14 cellular contexts compared by ENCODE assay signal in the genomic region with DNA sequence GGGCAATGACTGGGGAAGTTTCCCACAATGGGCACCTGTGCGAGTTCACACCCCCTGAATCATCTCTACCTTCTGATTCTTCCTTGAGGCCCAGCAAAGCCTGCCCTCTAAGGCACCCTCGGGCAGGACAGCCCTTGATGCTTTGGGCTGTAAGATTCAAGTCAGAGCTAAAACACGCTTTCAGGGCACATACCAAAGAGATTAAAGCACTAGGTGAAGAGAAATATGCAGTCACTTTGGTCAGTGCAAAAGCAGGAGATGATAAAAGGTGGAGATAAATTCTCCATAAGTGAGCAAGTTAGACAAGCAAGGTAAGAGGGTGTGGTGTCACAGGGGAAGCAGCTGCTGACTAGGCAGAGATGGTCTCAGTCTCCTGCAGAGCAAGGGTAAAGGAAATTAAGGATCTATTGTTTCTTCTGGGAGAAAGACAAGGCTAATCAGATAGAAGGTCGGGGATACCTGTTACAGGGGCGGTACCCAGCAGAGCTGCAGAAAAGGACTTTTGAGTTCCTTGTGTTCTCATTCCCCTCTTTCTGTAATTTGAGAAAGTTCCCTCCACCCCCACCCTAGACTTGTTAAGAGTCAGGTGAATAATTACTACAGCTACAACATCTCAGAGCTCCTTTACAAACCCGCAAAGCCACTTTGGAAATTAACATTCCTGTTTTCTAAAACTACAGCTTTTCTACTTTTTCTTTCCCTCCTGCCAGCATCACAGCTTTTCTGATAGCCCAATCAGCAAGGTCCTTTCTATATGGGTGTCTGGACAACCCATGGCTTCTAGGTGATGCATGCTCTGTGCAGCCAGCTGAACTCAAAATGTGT. TPM values are rescaled to one million over a fixed set of nuclear protein-coding genes. Genes with fewer than 3 reads are reported as not detected.
DNase-seq lines count a peak whose midpoint lies in the region; ATAC-seq and TF ChIP-seq lines count a peak whose summit lies in the region.
"Had no signal": no experiment of that assay in that cellular context is flagged by ENCODE, and none has a peak within 500 bp of the region (broad histone marks: within the 10 kb centered on the region; RNA-seq: fewer than 3 reads in every experiment).

No MANE protein-coding gene starts in this region.

- H3K27me3 Mint-ChIP-seq in endothelial cell (ENCODE audit: unreplicated experiment), result peaks cover 9% of the 10 kb centered on the region
- no peaks in the 10 kb centered on the region for H3K27me3 Mint-ChIP-seq in mesothelial cell of epicardium (ENCODE audit: low read depth)
- H3K27me3 Mint-ChIP-seq: activated T-cell treated with anti-CD3 and anti-CD28 coated beads, Interleukin-2, amount 50 U/mL, for 24 hours had no signal

- H3K4me3 Mint-ChIP-seq in endothelial cell (ENCODE audit: unreplicated experiment), result no peak overlapping the region
- H3K4me3 Mint-ChIP-seq in mesothelial cell of epicardium, result no peak overlapping the region
- H3K4me3 Mint-ChIP-seq: activated T-cell treated with anti-CD3 and anti-CD28 coated beads, Interleukin-2, amount 50 U/mL, for 24 hours; naive thymus-derived CD4-positive, alpha-beta T cell had no signal

- peaks cover 39% of the 10 kb centered on the region for H3K4me1 Mint-ChIP-seq in endothelial cell (ENCODE audit: unreplicated experiment)
- H3K4me1 Mint-ChIP-seq in mesothelial cell of epicardium, result peaks cover 54% of the 10 kb centered on the region

- H3K27ac ChIP-seq in HUES64 (ENCODE audit: low read depth, low read length), result peak overlapping the region; percentile 92
- H3K27ac ChIP-seq: VCaP had no signal

- H3K9me3 Mint-ChIP-seq in endothelial cell (ENCODE audit: unreplicated experiment) (no peaks in the 10 kb centered on the region), mesothelial cell of epicardium (no peaks in the 10 kb centered on the region)
- H3K9me3 Mint-ChIP-seq: activated T-cell treated with anti-CD3 and anti-CD28 coated beads, Interleukin-2, amount 50 U/mL, for 24 hours; naive thymus-derived CD4-positive, alpha-beta T cell had no signal

- H3K36me3 Mint-ChIP-seq in endothelial cell (ENCODE audit: low read depth, unreplicated experiment) (peaks cover 25% of the 10 kb centered on the region), mesothelial cell of epicardium (peaks cover 7% of the 10 kb centered on the region)
- H3K36me3 Mint-ChIP-seq: naive thymus-derived CD4-positive, alpha-beta T cell had no signal

- WGBS in HUES64, result 28% methylated on average over 6 of the region's 6 CpGs

- peak; percentile 19 for DNase-seq in A172 (ENCODE audit: low spot score)
- no peak for DNase-seq in endothelial cell (ENCODE audit: low spot score)
- DNase-seq in mesothelial cell of epicardium (ENCODE audit: low spot score in 2 of 2, unreplicated experiment in 2 of 2), result no peak
- DNase-seq in occipital lobe (lab: John Stamatoyannopoulos, UW), result no peak
- DNase-seq: activated T-cell treated with anti-CD3 and anti-CD28 coated beads, Interleukin-2, amount 50 U/mL, for 24 hours; heart right ventricle; MG63; naive thymus-derived CD4-positive, alpha-beta T cell; NCI-H526 treated with DMSO at 0.1 percent for 48 hours had no signal

- 0 out of 2 replicates have a peak overlapping the region, but pooled peaks have one; percentile 6 for H3K4me3 ChIP-seq in HUES64 (ENCODE audit: low read length)
- H3K4me3 ChIP-seq: heart right ventricle, MG63 had no signal

- no peaks in the 10 kb centered on the region for H3K9me3 ChIP-seq in HUES64 (ENCODE audit: insufficient read depth, low read depth, low read length)
- H3K9me3 ChIP-seq: heart right ventricle, MG63 had no signal

- no peak for TF ChIP-seq CTCF in endothelial cell (IDR thresholded peaks at IDR 0.05; ENCODE audit: unreplicated experiment)
- no peak for TF ChIP-seq CTCF in mesothelial cell of epicardium (IDR thresholded peaks at IDR 0.05; ENCODE audit: unreplicated experiment)

- ATAC-seq in HG03175 (IDR thresholded peaks at IDR 0.05; ENCODE audit: unreplicated experiment), result no peak
- ATAC-seq in activated CD4-positive, CD25-positive, alpha-beta regulatory T cell treated with anti-CD3 and anti-CD28 coated beads, Interleukin-2, amount 50 U/mL, for 24 hours, result no peak
- no peak for ATAC-seq in GM19452 (IDR thresholded peaks at IDR 0.05; ENCODE audit: unreplicated experiment)
- ATAC-seq: heart right ventricle; naive thymus-derived CD4-positive, alpha-beta T cell had no signal

- H3K27ac Mint-ChIP-seq in endothelial cell (ENCODE audit: unreplicated experiment) (peak overlapping the region; percentile 87), mesothelial cell of epicardium (peak overlapping the region; percentile 87)
- H3K27ac Mint-ChIP-seq: activated T-cell treated with anti-CD3 and anti-CD28 coated beads, Interleukin-2, amount 50 U/mL, for 24 hours had no signal

- H3K27me3 ChIP-seq in HUES64 (ENCODE audit: insufficient read depth, low read length), result no peaks in the 10 kb centered on the region
- H3K27me3 ChIP-seq: heart right ventricle, MG63 had no signal

- H3K9ac ChIP-seq in HUES64 (ENCODE audit: low read depth, low read length), result peak overlapping the region; percentile 52; the same call in 1 of the 2 replicates

- peaks cover 70% of the 10 kb centered on the region for H3K36me3 ChIP-seq in HUES64 (ENCODE audit: insufficient read depth, low read length)

- H3K4me1 ChIP-seq in HUES64 (ENCODE audit: insufficient read depth, low read length), result peaks cover 51% of the 10 kb centered on the region

RNA-seq across cellular contexts. Expression of a gene that starts 26.4 kb away (rescaled TPM):
- 18.9 and 20.9 TPM in 2 replicates for total RNA-seq in A172 (2014; rRNA removed; shearing (Covaris generic))
- 127 TPM for polyA plus RNA-seq in HUES64 (2013, experiment 1 of 2)
- 142 TPM for polyA plus RNA-seq in HUES64 (2013, experiment 2 of 2)
- total RNA-seq in endothelial cell (ENCODE audit: unreplicated experiment) (125 TPM), mesothelial cell of epicardium (121 to 131 TPM (median 122 TPM) in 3 replicates), occipital lobe (1.4 TPM)
